ENCODE assay signal across 20 cellular contexts in the genomic region with DNA sequence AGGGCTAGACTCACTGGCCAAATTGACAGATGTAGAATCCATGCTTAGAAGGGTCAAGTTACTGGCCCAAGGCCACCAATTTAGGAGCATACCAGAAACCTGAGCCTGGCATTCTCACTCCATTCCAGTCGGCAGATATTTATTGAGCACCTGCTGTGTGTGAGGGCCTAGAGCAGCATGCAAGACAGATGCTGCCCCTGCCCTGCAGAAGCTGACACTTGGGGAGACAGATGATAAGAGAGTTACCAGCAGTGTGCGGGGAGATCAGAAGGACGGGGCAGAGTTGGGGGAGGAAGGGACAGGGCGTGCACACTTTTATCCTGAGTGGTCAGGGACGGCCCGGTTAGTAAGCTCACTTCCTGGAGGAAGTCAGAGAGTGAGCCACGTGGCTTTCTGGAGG.
"Had no signal": no experiment of that assay in that cellular context is flagged by ENCODE, and none has a peak within 500 bp of the region (broad histone marks: within the 10 kb centered on the region; RNA-seq: fewer than 3 reads in every experiment).

No MANE protein-coding gene starts in this region.

- DNase-seq: activated CD4-positive, alpha-beta T cell treated with anti-CD3 and anti-CD28 coated beads for 4 hours; activated CD8-positive, alpha-beta memory T cell treated with anti-CD3 and anti-CD28 coated beads, Interleukin-2, amount 50 U/mL, for 4 hours; activated CD8-positive, alpha-beta T cell treated with anti-CD3 and anti-CD28 coated beads, Interleukin-2, amount 10 ng/mL, durations not matched to agents 7 days and 5 days; activated effector memory CD4-positive, alpha-beta T cell treated with anti-CD3 and anti-CD28 coated beads, Interleukin-2, amount 50 U/mL, for 16 hours; activated T-cell treated with anti-CD3 and anti-CD28 coated beads, Interleukin-2, amount 50 U/mL, for 48 hours; adrenal gland; hippocampal formation; kidney; left ventricle myocardium inferior; mucosa of descending colon; naive thymus-derived CD8-positive, alpha-beta T cell; pancreas; retina had no signal

- ATAC-seq: activated CD8-positive, alpha-beta T cell treated with anti-CD3 and anti-CD28 coated beads, Interleukin-2, amount 10 ng/mL, durations not matched to agents 7 days and 5 days; mucosa of descending colon; naive thymus-derived CD8-positive, alpha-beta T cell; pancreas; stimulated activated effector memory CD8-positive, alpha-beta T cell treated with anti-CD3 and anti-CD28 coated beads, Interleukin-12 subunit alpha, Interleukin-12 subunit beta, amount 100 ng/mL, for 72 hours had no signal

- H3K27ac Mint-ChIP-seq: activated CD8-positive, alpha-beta T cell treated with anti-CD3 and anti-CD28 coated beads, Interleukin-2, amount 10 ng/mL, durations not matched to agents 7 days and 5 days; activated naive CD4-positive, alpha-beta T cell treated with anti-CD3 and anti-CD28 coated beads, Interleukin-2, amount 50 U/mL, for 24 hours; naive thymus-derived CD8-positive, alpha-beta T cell; stimulated activated effector memory CD8-positive, alpha-beta T cell treated with anti-CD3 and anti-CD28 coated beads, Interleukin-12 subunit alpha, Interleukin-12 subunit beta, amount 100 ng/mL, for 72 hours; T-helper 2 cell treated with Interferon-gamma antibody and Interleukin-4, amounts not matched to agents 5 μg/mL and 100 μg/mL, for 36 hours had no signal

- FAIRE-seq: colon, kidney, pancreas had no signal

- H3K36me3 Mint-ChIP-seq: activated naive CD4-positive, alpha-beta T cell treated with anti-CD3 and anti-CD28 coated beads, Interleukin-2, amount 50 U/mL, for 24 hours; stimulated activated effector memory CD8-positive, alpha-beta T cell treated with anti-CD3 and anti-CD28 coated beads, Interleukin-12 subunit alpha, Interleukin-12 subunit beta, amount 100 ng/mL, for 72 hours had no signal

- H3K27me3 Mint-ChIP-seq: activated naive CD4-positive, alpha-beta T cell treated with anti-CD3 and anti-CD28 coated beads, Interleukin-2, amount 50 U/mL, for 24 hours; naive thymus-derived CD8-positive, alpha-beta T cell had no signal

- H3K27me3 ChIP-seq: adrenal gland, cardiac muscle cell, esophagus muscularis mucosa, pancreas had no signal

- H3K9me3 Mint-ChIP-seq: activated naive CD4-positive, alpha-beta T cell treated with anti-CD3 and anti-CD28 coated beads, Interleukin-2, amount 50 U/mL, for 24 hours; naive thymus-derived CD8-positive, alpha-beta T cell; stimulated activated effector memory CD8-positive, alpha-beta T cell treated with anti-CD3 and anti-CD28 coated beads, Interleukin-12 subunit alpha, Interleukin-12 subunit beta, amount 100 ng/mL, for 72 hours; T-helper 2 cell treated with Interferon-gamma antibody and Interleukin-4, amounts not matched to agents 5 μg/mL and 100 μg/mL, for 36 hours had no signal

- H3K4me3 ChIP-seq: adrenal gland, cardiac muscle cell, esophagus muscularis mucosa, left ventricle myocardium inferior, mucosa of descending colon, pancreas had no signal

- H3K4me1 Mint-ChIP-seq: activated naive CD4-positive, alpha-beta T cell treated with anti-CD3 and anti-CD28 coated beads, Interleukin-2, amount 50 U/mL, for 24 hours; naive thymus-derived CD8-positive, alpha-beta T cell had no signal

- H3K9me3 ChIP-seq: adrenal gland, esophagus muscularis mucosa, left ventricle myocardium inferior, mucosa of descending colon, pancreas had no signal

- H3K27ac ChIP-seq: adrenal gland, cardiac muscle cell, esophagus muscularis mucosa, left ventricle myocardium inferior, pancreas, VCaP had no signal

- H3K4me3 Mint-ChIP-seq: activated CD8-positive, alpha-beta T cell treated with anti-CD3 and anti-CD28 coated beads, Interleukin-2, amount 10 ng/mL, durations not matched to agents 7 days and 5 days; activated naive CD4-positive, alpha-beta T cell treated with anti-CD3 and anti-CD28 coated beads, Interleukin-2, amount 50 U/mL, for 24 hours; naive thymus-derived CD8-positive, alpha-beta T cell; stimulated activated effector memory CD8-positive, alpha-beta T cell treated with anti-CD3 and anti-CD28 coated beads, Interleukin-12 subunit alpha, Interleukin-12 subunit beta, amount 100 ng/mL, for 72 hours; T-helper 2 cell treated with Interferon-gamma antibody and Interleukin-4, amounts not matched to agents 5 μg/mL and 100 μg/mL, for 36 hours had no signal

- H3K4me1 ChIP-seq: adrenal gland, pancreas had no signal

- H3K36me3 ChIP-seq: adrenal gland, cardiac muscle cell, esophagus muscularis mucosa, left ventricle myocardium inferior, pancreas had no signal
